Comparison of ENCODE assay signal across 13 cellular contexts in the genomic region with DNA sequence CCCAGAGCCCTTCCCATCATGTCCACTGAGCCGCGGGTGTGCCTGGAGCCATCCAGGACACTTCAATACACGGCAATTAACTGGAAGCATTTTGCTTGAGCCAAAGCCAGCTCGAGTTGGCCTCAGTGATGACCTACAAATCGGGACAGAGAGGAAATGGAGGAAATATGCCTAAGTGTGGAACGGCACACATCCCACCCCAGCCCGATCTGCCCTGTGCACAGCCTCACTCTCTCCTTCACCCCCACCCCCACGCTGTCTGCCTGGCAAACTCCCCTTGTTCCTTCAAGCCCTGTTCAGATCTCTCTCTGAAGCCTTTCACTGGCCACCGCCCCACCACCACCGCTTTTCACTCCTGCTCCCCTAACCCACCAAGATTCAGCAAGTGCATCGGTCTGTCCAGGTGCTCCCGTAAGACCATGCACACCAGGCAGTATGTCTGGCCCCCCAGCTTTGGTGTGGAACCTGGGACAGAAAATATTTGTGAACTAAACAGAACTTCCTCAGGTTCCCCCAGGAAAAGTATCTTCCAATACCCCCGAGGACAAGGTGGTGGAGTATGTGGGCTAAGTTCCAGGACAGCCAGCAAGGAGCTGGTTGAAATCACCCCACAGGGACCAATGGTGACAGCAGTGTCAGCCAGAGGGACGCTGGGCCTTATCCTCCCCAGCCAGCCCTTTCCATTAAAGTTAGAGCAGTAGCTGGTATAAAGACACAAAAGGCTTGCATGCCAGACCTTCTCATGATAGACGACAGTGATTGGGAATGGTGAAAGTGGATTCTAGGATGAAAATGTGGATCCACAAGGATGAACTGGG.
DNase-seq lines count a peak whose midpoint lies in the region; ATAC-seq, FAIRE-seq and TF ChIP-seq lines count a peak whose summit lies in the region.
"Had no signal": no experiment of that assay in that cellular context is flagged by ENCODE, and none has a peak within 500 bp of the region (broad histone marks: within the 10 kb centered on the region; RNA-seq: fewer than 3 reads in every experiment).

No MANE protein-coding gene starts in this region.

- peaks cover 42% of the 10 kb centered on the region for H3K36me3 Mint-ChIP-seq in HFFc6 (ENCODE audit: low read depth)

- TF ChIP-seq CTCF in HFFc6 (IDR thresholded peaks at IDR 0.05) (no peak), ascending aorta (IDR thresholded peaks at IDR 0.05) (no peak)

- peak overlapping the region; percentile 66 to 90 for H3K27ac ChIP-seq in ascending aorta
- H3K27ac ChIP-seq in skin epidermis: peak overlapping the region in 14 of 21 experiments; percentile 5 to 69 (median 24)

- intact Hi-C loops in ascending aorta (cut with DNase I): no loop called here

- no peaks in the 10 kb centered on the region for H3K9me3 ChIP-seq in ascending aorta

- FAIRE-seq in frontal cortex (lab: Jason Lieb, UNC): no peak

- H3K4me3 Mint-ChIP-seq in HFFc6: peak overlapping the region; percentile 15; the same call in 1 of the 2 replicates
- H3K4me3 Mint-ChIP-seq: T-cell had no signal

- ATAC-seq in GM21576 (IDR thresholded peaks at IDR 0.05; ENCODE audit: unreplicated experiment) (no peak), HG03025 (IDR thresholded peaks at IDR 0.05; ENCODE audit: low FRiP score, unreplicated experiment) (no peak)
- ATAC-seq: T-cell had no signal

- H3K4me3 ChIP-seq in ascending aorta: no peak overlapping the region
- H3K4me3 ChIP-seq in skin epidermis: no peak overlapping the region

- no peaks in the 10 kb centered on the region for H3K9me3 Mint-ChIP-seq in HFFc6
- H3K9me3 Mint-ChIP-seq: T-cell had no signal

- peaks cover 25 to 48% of the 10 kb centered on the region in 2 donors for H3K36me3 ChIP-seq in ascending aorta

- peaks cover 29% of the 10 kb centered on the region for H3K27me3 Mint-ChIP-seq in HFFc6 (ENCODE audit: insufficient read depth)
- H3K27me3 Mint-ChIP-seq: T-cell had no signal

- H3K27ac Mint-ChIP-seq in HFFc6: peak overlapping the region; percentile 87
- H3K27ac Mint-ChIP-seq: T-cell had no signal

- H3K27me3 ChIP-seq in ascending aorta: no peaks in the 10 kb centered on the region

- peaks cover 17 to 75% of the 10 kb centered on the region in 2 donors for H3K4me1 ChIP-seq in ascending aorta

- H3K4me1 Mint-ChIP-seq in HFFc6 (ENCODE audit: low read depth): peaks cover 51% of the 10 kb centered on the region

- DNase-seq in HFFc6 (no peak), ascending aorta (ENCODE audit: low spot score in 2 of 2) (no peak), islet precursor cell (peak; percentile 38), NCI-H1048 (lab: John Stamatoyannopoulos, UW) (no peak), frontal cortex (ENCODE audit: low spot score in 2 of 2) (no peak)
- DNase-seq: cerebellar nuclear complex; COR-L47; NCI-H82; stimulated activated naive CD4-positive, alpha-beta T cell; T-cell had no signal
